In the genomic region with DNA sequence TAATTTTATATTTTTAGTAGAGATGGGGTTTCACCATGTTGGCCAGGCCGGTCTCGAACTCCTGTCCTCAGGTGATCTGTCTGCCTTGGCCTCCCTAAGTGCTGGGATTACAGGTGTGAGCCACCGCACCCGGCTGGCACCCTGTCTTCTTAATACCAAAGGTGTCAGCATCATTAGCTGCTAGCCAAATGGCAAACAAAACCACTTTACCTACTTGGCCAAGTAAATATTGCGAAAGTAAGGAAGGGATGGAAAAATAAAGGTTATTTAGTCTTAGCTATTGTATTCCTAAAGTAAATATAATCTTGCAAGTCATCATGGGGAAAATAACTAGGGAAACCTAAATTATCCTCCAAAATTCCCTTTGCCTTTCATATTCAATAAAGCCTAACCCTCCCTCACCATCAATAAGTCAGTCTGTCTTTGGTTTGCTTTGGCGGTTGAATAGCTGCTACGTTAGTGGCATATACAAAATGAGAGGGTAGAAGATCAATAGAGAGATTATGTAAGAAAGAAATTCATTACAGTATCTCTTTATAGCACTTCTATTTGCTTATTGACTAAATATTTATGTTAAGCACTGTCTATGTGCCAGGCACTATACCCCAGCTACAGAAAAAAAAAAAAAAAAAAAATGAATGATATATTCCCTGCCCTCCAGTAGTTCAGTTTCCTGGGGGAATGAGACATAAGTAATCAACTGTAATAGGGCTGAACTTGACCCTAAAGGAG, we compare ENCODE assay signal across 21 cellular contexts. TPM values are rescaled to one million over a fixed set of nuclear protein-coding genes. Genes with fewer than 3 reads are reported as not detected.
DNase-seq lines count a peak whose midpoint lies in the region; ATAC-seq, FAIRE-seq and TF ChIP-seq lines count a peak whose summit lies in the region.
"Had no signal": no experiment of that assay in that cellular context is flagged by ENCODE, and none has a peak within 500 bp of the region (broad histone marks: within the 10 kb centered on the region; RNA-seq: fewer than 3 reads in every experiment).

No MANE protein-coding gene starts in this region.

- H3K36me3 Mint-ChIP-seq in progenitor cell of endocrine pancreas (ENCODE audit: insufficient read depth): no peaks in the 10 kb centered on the region
- H3K36me3 Mint-ChIP-seq: activated naive CD4-positive, alpha-beta T cell treated with anti-CD3 and anti-CD28 coated beads, Interleukin-2, amount 50 U/mL, for 24 hours; CD4-positive, CD25-positive, alpha-beta regulatory T cell; natural killer cell had no signal

- H3K36me3 ChIP-seq in bronchial epithelial cell (ENCODE audit: control insufficient read depth, insufficient read depth, low read length): no peaks in the 10 kb centered on the region
- no peaks in the 10 kb centered on the region for H3K36me3 ChIP-seq in mucosa of descending colon (ENCODE audit: low read depth)
- no peaks in the 10 kb centered on the region for H3K36me3 ChIP-seq in left ventricle myocardium inferior

- intact Hi-C loops in mucosa of descending colon (cut with DNase I, micrococcal nuclease) (loop anchor here in 1 of 2 donors (2.0 kb wide), 1 partner anchor 146 kb away; no protein-coding TSS in a partner anchor), left ventricle myocardium inferior (cut with micrococcal nuclease) (loop anchor here (2.0 kb wide), 1 partner anchor 144 kb away; no protein-coding TSS in a partner anchor)

- TF ChIP-seq CTCF in 22Rv1 (IDR thresholded peaks at IDR 0.05) (no peak), bronchial epithelial cell (IDR thresholded peaks at IDR 0.05; ENCODE audit: insufficient read depth, low read length, severe bottlenecking) (no peak), mucosa of descending colon (IDR thresholded peaks at IDR 0.05) (no peak), progenitor cell of endocrine pancreas (IDR thresholded peaks at IDR 0.05; ENCODE audit: unreplicated experiment) (no peak), left ventricle myocardium inferior (IDR thresholded peaks at IDR 0.05; ENCODE audit: borderline replicate concordance) (no peak)

- DNase-seq in HT-29 (ENCODE audit: low spot score): peak; percentile 22
- peak; percentile 66 for DNase-seq in bronchial epithelial cell (ENCODE audit: low read depth)
- peak in 2 of 3 donors; percentile 17 to 39 for DNase-seq in mucosa of descending colon
- no peak for DNase-seq in SHP77 treated with DMSO at 0.1 percent for 48 hours (lab: John Stamatoyannopoulos, UW)
- no peak for DNase-seq in progenitor cell of endocrine pancreas (ENCODE audit: low spot score, unreplicated experiment)
- no peak for DNase-seq in left ventricle myocardium inferior
- DNase-seq: activated CD4-positive, CD25-positive, alpha-beta regulatory T cell treated with anti-CD3 and anti-CD28 coated beads, Interleukin-2, amount 50 U/mL, for 72 hours; activated T-cell treated with anti-CD3 and anti-CD28 coated beads, Interleukin-2, amount 50 U/mL, for 72 hours; H9; heart left ventricle; natural killer cell; T-helper 9 cell had no signal

- no peak overlapping the region for H3K27ac Mint-ChIP-seq in progenitor cell of endocrine pancreas
- H3K27ac Mint-ChIP-seq: activated naive CD4-positive, alpha-beta T cell treated with anti-CD3 and anti-CD28 coated beads, Interleukin-2, amount 50 U/mL, for 24 hours; activated T-cell treated with anti-CD3 and anti-CD28 coated beads, Interleukin-2, amount 50 U/mL, for 72 hours; CD4-positive, CD25-positive, alpha-beta regulatory T cell; H9; natural killer cell; stimulated activated naive CD8-positive, alpha-beta T cell treated with anti-CD3 and anti-CD28 coated beads, Interleukin-15, Interleukin-2, amounts not matched to agents 100 ng/mL and 50 ng/mL, for 24 hours had no signal

- H3K9me3 ChIP-seq in mucosa of descending colon: no peaks in the 10 kb centered on the region
- H3K9me3 ChIP-seq in left ventricle myocardium inferior (replicated peaks): no peaks in the 10 kb centered on the region
- H3K9me3 ChIP-seq: heart left ventricle had no signal

- peak overlapping the region; percentile 66 for H3K27ac ChIP-seq in 22Rv1
- no peak overlapping the region for H3K27ac ChIP-seq in left ventricle myocardium inferior (replicated peaks)
- H3K27ac ChIP-seq: heart left ventricle had no signal

- no peak overlapping the region for H3K4me3 Mint-ChIP-seq in progenitor cell of endocrine pancreas (ENCODE audit: low read depth)
- H3K4me3 Mint-ChIP-seq: activated naive CD4-positive, alpha-beta T cell treated with anti-CD3 and anti-CD28 coated beads, Interleukin-2, amount 50 U/mL, for 24 hours; activated T-cell treated with anti-CD3 and anti-CD28 coated beads, Interleukin-2, amount 50 U/mL, for 72 hours; CD4-positive, CD25-positive, alpha-beta regulatory T cell; H9; natural killer cell; stimulated activated naive CD8-positive, alpha-beta T cell treated with anti-CD3 and anti-CD28 coated beads, Interleukin-15, Interleukin-2, amounts not matched to agents 100 ng/mL and 50 ng/mL, for 24 hours had no signal

- peaks cover 6% of the 10 kb centered on the region for H3K27me3 Mint-ChIP-seq in progenitor cell of endocrine pancreas

- no peak overlapping the region for H3K4me3 ChIP-seq in bronchial epithelial cell (ENCODE audit: low read depth, low read length)
- no peak overlapping the region for H3K4me3 ChIP-seq in mucosa of descending colon
- no peak overlapping the region for H3K4me3 ChIP-seq in left ventricle myocardium inferior
- H3K4me3 ChIP-seq: coronary artery, heart left ventricle had no signal

- H3K4me1 ChIP-seq in mucosa of descending colon (ENCODE audit: low read depth): peaks cover 5% of the 10 kb centered on the region
- peaks cover 15% of the 10 kb centered on the region for H3K4me1 ChIP-seq in left ventricle myocardium inferior

- H3K27me3 ChIP-seq in bronchial epithelial cell (ENCODE audit: control insufficient read depth, insufficient read depth, low read length) (no peaks in the 10 kb centered on the region), left ventricle myocardium inferior (ENCODE audit: low read depth) (no peaks in the 10 kb centered on the region)
- H3K27me3 ChIP-seq: heart left ventricle had no signal

- H3K9me3 Mint-ChIP-seq in progenitor cell of endocrine pancreas (ENCODE audit: low read depth): no peaks in the 10 kb centered on the region
- H3K9me3 Mint-ChIP-seq: activated naive CD4-positive, alpha-beta T cell treated with anti-CD3 and anti-CD28 coated beads, Interleukin-2, amount 50 U/mL, for 24 hours; activated T-cell treated with anti-CD3 and anti-CD28 coated beads, Interleukin-2, amount 50 U/mL, for 72 hours; H9; natural killer cell; stimulated activated naive CD8-positive, alpha-beta T cell treated with anti-CD3 and anti-CD28 coated beads, Interleukin-15, Interleukin-2, amounts not matched to agents 100 ng/mL and 50 ng/mL, for 24 hours had no signal

- no peak for FAIRE-seq in bronchial epithelial cell (lab: Jason Lieb, UNC)

- peak; percentile 23 for ATAC-seq in mucosa of descending colon
- no peak for ATAC-seq in HG03175 (IDR thresholded peaks at IDR 0.05; ENCODE audit: unreplicated experiment)

- H3K4me1 Mint-ChIP-seq in progenitor cell of endocrine pancreas (ENCODE audit: low read depth): peaks cover 12% of the 10 kb centered on the region
- H3K4me1 Mint-ChIP-seq: natural killer cell had no signal

RNA-seq across cellular contexts. Expression of gene CFAP300, which starts 40.2 kb away (rescaled TPM):
- 3.8 and 7.4 TPM in 2 replicates for total RNA-seq in HT-29 (2014; rRNA removed; shearing (Covaris generic))
- total RNA-seq in bronchial epithelial cell (4.7 and 8.7 TPM in 2 replicates), mucosa of descending colon (1 to 10 TPM in 1 of 3 donors, under 1 TPM in 1, not detected in 1; 0.51 to 2.0 TPM), progenitor cell of endocrine pancreas (1.2 and 1.5 TPM in 2 replicates), left ventricle myocardium inferior (0.99 TPM)
- total RNA-seq: activated CD8-positive, alpha-beta memory T cell treated with anti-CD3 and anti-CD28 coated beads for 36 hours; activated T-cell treated with anti-CD3 and anti-CD28 coated beads, Interleukin-2, amount 50 U/mL, for 72 hours; CD4-positive, CD25-positive, alpha-beta regulatory T cell; lung microvascular endothelial cell; natural killer cell; SK-MEL-5 had no signal

Comparison
In these comparisons a context has a peak if more than half of its experiments do, and no peak if none do; other contexts are left out.
1. DNase-seq: peak in HT-29 (single experiment), bronchial epithelial cell (single experiment) and mucosa of descending colon (2 of 3); none in SHP77 treated with DMSO at 0.1 percent for 48 hours (single experiment), progenitor cell of endocrine pancreas (single experiment) and left ventricle myocardium inferior (single experiment).